ENCODE assay signal across 16 cellular contexts in the genomic region with DNA sequence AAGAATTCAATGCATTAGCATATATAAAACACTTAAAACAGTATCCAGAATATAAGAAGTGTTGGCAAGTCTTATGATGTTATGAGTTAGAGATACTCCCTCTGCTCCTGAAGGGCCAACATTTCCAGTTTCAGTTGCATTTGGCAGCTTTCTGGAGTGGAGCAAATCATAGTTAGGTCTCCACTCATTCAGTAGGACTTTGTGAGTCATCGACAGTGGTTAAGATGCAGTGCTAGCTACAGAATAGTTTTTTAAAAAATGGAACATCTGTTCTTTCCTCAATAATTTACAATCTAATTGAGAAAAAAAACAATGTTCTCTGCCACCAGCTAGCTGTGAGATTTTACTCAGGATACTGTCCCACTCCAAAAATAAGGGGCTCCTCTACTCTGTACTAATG.
A peak's percentile ranks its signal among the peaks of the same experiment; 100 is the strongest.
DNase-seq lines count a peak whose midpoint lies in the region; ATAC-seq, FAIRE-seq and TF ChIP-seq lines count a peak whose summit lies in the region.
"Had no signal": no experiment of that assay in that cellular context is flagged by ENCODE, and none has a peak within 500 bp of the region (broad histone marks: within the 10 kb centered on the region; RNA-seq: fewer than 3 reads in every experiment).

No MANE protein-coding gene starts in this region.

- no peak for TF ChIP-seq POLR2A in GM12891 (IDR thresholded peaks at IDR 0.05; ENCODE audit: low read depth, low read length)

- H3K27me3 ChIP-seq in brain microvascular endothelial cell (replicated peaks) = no peaks in the 10 kb centered on the region
- H3K27me3 ChIP-seq: cardiac muscle cell had no signal

- in situ Hi-C loops in brain microvascular endothelial cell (cut with HindIII; ENCODE audit: low pct_ligation_motif_present, low sequenced_read_pairs) = no loop called here

- H3K4me3 ChIP-seq in brain microvascular endothelial cell (ENCODE audit: low read depth, low read length) = no peak overlapping the region
- H3K4me3 ChIP-seq: cardiac muscle cell, mucosa of descending colon, psoas muscle, SK-N-MC had no signal

- TF ChIP-seq CTCF in D721Med (IDR thresholded peaks at IDR 0.05; ENCODE audit: insufficient read depth, missing control alignments) (no peak), brain microvascular endothelial cell (IDR thresholded peaks at IDR 0.05; ENCODE audit: low read depth, low read length, missing control alignments) (no peak)

- DNase-seq in D721Med (ENCODE audit: insufficient read length, low spot score) = no peak
- DNase-seq in HTR-8/SVneo (ENCODE audit: insufficient read length, low spot score) = peak; percentile 9
- peak; percentile 18 for DNase-seq in brain microvascular endothelial cell
- peak; percentile 84 for DNase-seq in myocyte (ENCODE audit: low read depth)
- DNase-seq in NCI-H2171 treated with DMSO at 0.1 percent for 48 hours (lab: John Stamatoyannopoulos, UW) = no peak
- DNase-seq in sciatic nerve (ENCODE audit: low spot score) = no peak
- DNase-seq in GM12891 (ENCODE audit: insufficient read length, low spot score) = no peak
- DNase-seq in COR-L47 (lab: John Stamatoyannopoulos, UW) = no peak
- DNase-seq: activated T-cell treated with anti-CD3 and anti-CD28 coated beads, Interleukin-2, amount 50 U/mL, for 4 hours; mucosa of descending colon; NCI-H187; psoas muscle had no signal

- no peaks in the 10 kb centered on the region for H3K36me3 ChIP-seq in brain microvascular endothelial cell (replicated peaks)
- H3K36me3 ChIP-seq: cardiac muscle cell had no signal

- H3K27ac ChIP-seq in brain microvascular endothelial cell = no peak overlapping the region
- H3K27ac ChIP-seq: cardiac muscle cell, psoas muscle, SK-N-MC had no signal

- no peak for ATAC-seq in sciatic nerve
- ATAC-seq: activated CD4-positive, CD25-positive, alpha-beta regulatory T cell treated with anti-CD3 and anti-CD28 coated beads, Interleukin-2, amount 50 U/mL, for 24 hours; activated T-cell treated with anti-CD3 and anti-CD28 coated beads, Interleukin-2, amount 50 U/mL, for 4 hours; mucosa of descending colon; psoas muscle had no signal

- FAIRE-seq in D721Med (lab: Jason Lieb, UNC) = peak; percentile 32
- no peak for FAIRE-seq in HTR-8/SVneo (lab: Jason Lieb, UNC)
- no peak for FAIRE-seq in GM12891 (lab: Jason Lieb, UNC)
- FAIRE-seq: H1 had no signal

- intact Hi-C loops in sciatic nerve (cut with DNase I) = no loop called here

TF ChIP-seq in GM12891, 5 proteins besides CTCF, POLR2A, EP300 and RAD21:
- no peak for TF ChIP-seq SPI1 (IDR thresholded peaks at IDR 0.05; ENCODE audit: low read depth, low read length)
- no peak for TF ChIP-seq POLR2AphosphoS5 (IDR thresholded peaks at IDR 0.05; ENCODE audit: low read depth, low read length)
- TF ChIP-seq TAF1 (IDR thresholded peaks at IDR 0.05; ENCODE audit: low read depth, low read length) = no peak
- TF ChIP-seq PAX5 (IDR thresholded peaks at IDR 0.05; ENCODE audit: insufficient read depth, low read length, severe bottlenecking) = no peak
- no peak for TF ChIP-seq POU2F2 (IDR thresholded peaks at IDR 0.05; ENCODE audit: low read depth, low read length)

Comparison
In these comparisons a context has a peak if more than half of its experiments do, and no peak if none do; other contexts are left out.
1. DNase-seq: peak in HTR-8/SVneo (single experiment), brain microvascular endothelial cell (single experiment) and myocyte (single experiment); none in D721Med (single experiment), NCI-H2171 treated with DMSO at 0.1 percent for 48 hours (single experiment), sciatic nerve (single experiment), GM12891 (single experiment) and COR-L47 (single experiment).